1 cellular context compared by ENCODE assay signal in the genomic region with DNA sequence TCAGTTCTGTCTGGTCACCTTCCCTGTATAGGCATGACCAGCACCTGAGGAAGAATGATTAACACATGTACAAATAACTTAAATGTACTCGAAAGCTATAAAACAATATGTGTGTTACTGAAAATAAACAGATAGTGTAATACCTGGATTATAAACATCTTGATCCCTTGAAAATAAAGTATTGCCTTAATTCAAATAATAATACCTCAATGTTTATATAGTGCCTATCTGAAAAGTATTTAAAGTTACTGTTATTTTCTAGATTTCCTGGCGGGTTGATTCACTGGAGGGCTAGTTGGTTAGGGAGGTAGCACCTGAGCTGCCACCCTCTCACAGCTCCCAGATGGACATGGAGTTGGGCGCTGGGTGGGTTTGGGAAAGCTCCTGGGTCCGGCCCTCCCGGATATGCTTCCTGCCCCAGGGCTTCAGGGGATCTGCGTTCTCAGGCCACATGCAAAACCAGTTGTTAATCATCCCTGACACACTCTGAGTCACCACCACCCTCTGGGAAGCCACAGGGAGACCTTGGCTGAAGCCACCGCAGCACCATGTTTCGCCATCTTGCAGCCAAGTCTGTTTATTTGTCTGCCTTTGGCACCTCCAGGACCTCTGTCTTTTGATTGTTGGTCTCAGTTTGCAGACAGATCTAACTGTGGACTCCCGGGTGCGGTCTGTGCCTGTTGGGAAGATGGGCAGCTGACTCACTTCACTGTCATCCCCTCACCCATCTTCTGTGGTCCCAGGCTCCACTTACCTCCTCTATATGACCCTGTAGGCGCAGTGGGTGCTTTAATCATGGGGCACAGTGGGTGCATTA.
A peak's percentile ranks its signal among the peaks of the same experiment; 100 is the strongest.
TF ChIP-seq lines count a peak whose summit lies in the region.

No MANE protein-coding gene starts in this region.

TF ChIP-seq in K562, 482 proteins besides CTCF, POLR2A, EP300 and RAD21 (continued from another document and continues in another):
- TF ChIP-seq, protein P1, sequence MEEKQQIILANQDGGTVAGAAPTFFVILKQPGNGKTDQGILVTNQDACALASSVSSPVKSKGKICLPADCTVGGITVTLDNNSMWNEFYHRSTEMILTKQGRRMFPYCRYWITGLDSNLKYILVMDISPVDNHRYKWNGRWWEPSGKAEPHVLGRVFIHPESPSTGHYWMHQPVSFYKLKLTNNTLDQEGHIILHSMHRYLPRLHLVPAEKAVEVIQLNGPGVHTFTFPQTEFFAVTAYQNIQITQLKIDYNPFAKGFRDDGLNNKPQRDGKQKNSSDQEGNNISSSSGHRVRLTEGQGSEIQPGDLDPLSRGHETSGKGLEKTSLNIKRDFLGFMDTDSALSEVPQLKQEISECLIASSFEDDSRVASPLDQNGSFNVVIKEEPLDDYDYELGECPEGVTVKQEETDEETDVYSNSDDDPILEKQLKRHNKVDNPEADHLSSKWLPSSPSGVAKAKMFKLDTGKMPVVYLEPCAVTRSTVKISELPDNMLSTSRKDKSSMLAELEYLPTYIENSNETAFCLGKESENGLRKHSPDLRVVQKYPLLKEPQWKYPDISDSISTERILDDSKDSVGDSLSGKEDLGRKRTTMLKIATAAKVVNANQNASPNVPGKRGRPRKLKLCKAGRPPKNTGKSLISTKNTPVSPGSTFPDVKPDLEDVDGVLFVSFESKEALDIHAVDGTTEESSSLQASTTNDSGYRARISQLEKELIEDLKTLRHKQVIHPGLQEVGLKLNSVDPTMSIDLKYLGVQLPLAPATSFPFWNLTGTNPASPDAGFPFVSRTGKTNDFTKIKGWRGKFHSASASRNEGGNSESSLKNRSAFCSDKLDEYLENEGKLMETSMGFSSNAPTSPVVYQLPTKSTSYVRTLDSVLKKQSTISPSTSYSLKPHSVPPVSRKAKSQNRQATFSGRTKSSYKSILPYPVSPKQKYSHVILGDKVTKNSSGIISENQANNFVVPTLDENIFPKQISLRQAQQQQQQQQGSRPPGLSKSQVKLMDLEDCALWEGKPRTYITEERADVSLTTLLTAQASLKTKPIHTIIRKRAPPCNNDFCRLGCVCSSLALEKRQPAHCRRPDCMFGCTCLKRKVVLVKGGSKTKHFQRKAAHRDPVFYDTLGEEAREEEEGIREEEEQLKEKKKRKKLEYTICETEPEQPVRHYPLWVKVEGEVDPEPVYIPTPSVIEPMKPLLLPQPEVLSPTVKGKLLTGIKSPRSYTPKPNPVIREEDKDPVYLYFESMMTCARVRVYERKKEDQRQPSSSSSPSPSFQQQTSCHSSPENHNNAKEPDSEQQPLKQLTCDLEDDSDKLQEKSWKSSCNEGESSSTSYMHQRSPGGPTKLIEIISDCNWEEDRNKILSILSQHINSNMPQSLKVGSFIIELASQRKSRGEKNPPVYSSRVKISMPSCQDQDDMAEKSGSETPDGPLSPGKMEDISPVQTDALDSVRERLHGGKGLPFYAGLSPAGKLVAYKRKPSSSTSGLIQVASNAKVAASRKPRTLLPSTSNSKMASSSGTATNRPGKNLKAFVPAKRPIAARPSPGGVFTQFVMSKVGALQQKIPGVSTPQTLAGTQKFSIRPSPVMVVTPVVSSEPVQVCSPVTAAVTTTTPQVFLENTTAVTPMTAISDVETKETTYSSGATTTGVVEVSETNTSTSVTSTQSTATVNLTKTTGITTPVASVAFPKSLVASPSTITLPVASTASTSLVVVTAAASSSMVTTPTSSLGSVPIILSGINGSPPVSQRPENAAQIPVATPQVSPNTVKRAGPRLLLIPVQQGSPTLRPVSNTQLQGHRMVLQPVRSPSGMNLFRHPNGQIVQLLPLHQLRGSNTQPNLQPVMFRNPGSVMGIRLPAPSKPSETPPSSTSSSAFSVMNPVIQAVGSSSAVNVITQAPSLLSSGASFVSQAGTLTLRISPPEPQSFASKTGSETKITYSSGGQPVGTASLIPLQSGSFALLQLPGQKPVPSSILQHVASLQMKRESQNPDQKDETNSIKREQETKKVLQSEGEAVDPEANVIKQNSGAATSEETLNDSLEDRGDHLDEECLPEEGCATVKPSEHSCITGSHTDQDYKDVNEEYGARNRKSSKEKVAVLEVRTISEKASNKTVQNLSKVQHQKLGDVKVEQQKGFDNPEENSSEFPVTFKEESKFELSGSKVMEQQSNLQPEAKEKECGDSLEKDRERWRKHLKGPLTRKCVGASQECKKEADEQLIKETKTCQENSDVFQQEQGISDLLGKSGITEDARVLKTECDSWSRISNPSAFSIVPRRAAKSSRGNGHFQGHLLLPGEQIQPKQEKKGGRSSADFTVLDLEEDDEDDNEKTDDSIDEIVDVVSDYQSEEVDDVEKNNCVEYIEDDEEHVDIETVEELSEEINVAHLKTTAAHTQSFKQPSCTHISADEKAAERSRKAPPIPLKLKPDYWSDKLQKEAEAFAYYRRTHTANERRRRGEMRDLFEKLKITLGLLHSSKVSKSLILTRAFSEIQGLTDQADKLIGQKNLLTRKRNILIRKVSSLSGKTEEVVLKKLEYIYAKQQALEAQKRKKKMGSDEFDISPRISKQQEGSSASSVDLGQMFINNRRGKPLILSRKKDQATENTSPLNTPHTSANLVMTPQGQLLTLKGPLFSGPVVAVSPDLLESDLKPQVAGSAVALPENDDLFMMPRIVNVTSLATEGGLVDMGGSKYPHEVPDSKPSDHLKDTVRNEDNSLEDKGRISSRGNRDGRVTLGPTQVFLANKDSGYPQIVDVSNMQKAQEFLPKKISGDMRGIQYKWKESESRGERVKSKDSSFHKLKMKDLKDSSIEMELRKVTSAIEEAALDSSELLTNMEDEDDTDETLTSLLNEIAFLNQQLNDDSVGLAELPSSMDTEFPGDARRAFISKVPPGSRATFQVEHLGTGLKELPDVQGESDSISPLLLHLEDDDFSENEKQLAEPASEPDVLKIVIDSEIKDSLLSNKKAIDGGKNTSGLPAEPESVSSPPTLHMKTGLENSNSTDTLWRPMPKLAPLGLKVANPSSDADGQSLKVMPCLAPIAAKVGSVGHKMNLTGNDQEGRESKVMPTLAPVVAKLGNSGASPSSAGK (IDR thresholded peaks at IDR 0.05): peak; percentile 82
- TF ChIP-seq GATAD2B (IDR thresholded peaks at IDR 0.05; ENCODE audit: borderline replicate concordance): peak; percentile 66; the same call in 1 of the 2 replicates
- no peak for TF ChIP-seq HNRNPH1 (optimal IDR thresholded peaks at IDR 0.05; ENCODE audit: low read depth, low read length)
- peak; percentile 78; the same call in 1 of the 2 replicates for TF ChIP-seq CEBPG (CRISPR knock-in tag; IDR thresholded peaks at IDR 0.05)
- TF ChIP-seq CEBPG (tag; conservative IDR thresholded peaks at IDR 0.05 in 1 of 2, IDR thresholded peaks at IDR 0.05 in 1 of 2): peak; percentile 22 to 74; a peak in 2 of 4 replicates
- peak; percentile 94 for TF ChIP-seq ZKSCAN1 (IDR thresholded peaks at IDR 0.05; ENCODE audit: low read depth, low read length)
- no peak for TF ChIP-seq CBX1 (IDR thresholded peaks at IDR 0.05; ENCODE audit: low read depth)
- TF ChIP-seq, protein P2, sequence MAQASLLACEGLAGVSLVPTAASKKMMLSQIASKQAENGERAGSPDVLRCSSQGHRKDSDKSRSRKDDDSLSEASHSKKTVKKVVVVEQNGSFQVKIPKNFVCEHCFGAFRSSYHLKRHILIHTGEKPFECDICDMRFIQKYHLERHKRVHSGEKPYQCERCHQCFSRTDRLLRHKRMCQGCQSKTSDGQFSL (CRISPR knock-in tag; IDR thresholded peaks at IDR 0.05): no peak
- TF ChIP-seq, protein P2 (tag; IDR thresholded peaks at IDR 0.05): peak in 1 of 2 experiments; percentile 61; a peak in 1 of 4 replicates
- no peak for TF ChIP-seq HNRNPL (IDR thresholded peaks at IDR 0.05; ENCODE audit: low read depth, low read length)
- TF ChIP-seq, protein P3, sequence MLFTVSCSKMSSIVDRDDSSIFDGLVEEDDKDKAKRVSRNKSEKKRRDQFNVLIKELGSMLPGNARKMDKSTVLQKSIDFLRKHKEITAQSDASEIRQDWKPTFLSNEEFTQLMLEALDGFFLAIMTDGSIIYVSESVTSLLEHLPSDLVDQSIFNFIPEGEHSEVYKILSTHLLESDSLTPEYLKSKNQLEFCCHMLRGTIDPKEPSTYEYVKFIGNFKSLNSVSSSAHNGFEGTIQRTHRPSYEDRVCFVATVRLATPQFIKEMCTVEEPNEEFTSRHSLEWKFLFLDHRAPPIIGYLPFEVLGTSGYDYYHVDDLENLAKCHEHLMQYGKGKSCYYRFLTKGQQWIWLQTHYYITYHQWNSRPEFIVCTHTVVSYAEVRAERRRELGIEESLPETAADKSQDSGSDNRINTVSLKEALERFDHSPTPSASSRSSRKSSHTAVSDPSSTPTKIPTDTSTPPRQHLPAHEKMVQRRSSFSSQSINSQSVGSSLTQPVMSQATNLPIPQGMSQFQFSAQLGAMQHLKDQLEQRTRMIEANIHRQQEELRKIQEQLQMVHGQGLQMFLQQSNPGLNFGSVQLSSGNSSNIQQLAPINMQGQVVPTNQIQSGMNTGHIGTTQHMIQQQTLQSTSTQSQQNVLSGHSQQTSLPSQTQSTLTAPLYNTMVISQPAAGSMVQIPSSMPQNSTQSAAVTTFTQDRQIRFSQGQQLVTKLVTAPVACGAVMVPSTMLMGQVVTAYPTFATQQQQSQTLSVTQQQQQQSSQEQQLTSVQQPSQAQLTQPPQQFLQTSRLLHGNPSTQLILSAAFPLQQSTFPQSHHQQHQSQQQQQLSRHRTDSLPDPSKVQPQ (CRISPR knock-in tag; IDR thresholded peaks at IDR 0.05; ENCODE audit: borderline replicate concordance): peak; percentile 45; the same call in 1 of the 2 replicates
- TF ChIP-seq, protein P4, sequence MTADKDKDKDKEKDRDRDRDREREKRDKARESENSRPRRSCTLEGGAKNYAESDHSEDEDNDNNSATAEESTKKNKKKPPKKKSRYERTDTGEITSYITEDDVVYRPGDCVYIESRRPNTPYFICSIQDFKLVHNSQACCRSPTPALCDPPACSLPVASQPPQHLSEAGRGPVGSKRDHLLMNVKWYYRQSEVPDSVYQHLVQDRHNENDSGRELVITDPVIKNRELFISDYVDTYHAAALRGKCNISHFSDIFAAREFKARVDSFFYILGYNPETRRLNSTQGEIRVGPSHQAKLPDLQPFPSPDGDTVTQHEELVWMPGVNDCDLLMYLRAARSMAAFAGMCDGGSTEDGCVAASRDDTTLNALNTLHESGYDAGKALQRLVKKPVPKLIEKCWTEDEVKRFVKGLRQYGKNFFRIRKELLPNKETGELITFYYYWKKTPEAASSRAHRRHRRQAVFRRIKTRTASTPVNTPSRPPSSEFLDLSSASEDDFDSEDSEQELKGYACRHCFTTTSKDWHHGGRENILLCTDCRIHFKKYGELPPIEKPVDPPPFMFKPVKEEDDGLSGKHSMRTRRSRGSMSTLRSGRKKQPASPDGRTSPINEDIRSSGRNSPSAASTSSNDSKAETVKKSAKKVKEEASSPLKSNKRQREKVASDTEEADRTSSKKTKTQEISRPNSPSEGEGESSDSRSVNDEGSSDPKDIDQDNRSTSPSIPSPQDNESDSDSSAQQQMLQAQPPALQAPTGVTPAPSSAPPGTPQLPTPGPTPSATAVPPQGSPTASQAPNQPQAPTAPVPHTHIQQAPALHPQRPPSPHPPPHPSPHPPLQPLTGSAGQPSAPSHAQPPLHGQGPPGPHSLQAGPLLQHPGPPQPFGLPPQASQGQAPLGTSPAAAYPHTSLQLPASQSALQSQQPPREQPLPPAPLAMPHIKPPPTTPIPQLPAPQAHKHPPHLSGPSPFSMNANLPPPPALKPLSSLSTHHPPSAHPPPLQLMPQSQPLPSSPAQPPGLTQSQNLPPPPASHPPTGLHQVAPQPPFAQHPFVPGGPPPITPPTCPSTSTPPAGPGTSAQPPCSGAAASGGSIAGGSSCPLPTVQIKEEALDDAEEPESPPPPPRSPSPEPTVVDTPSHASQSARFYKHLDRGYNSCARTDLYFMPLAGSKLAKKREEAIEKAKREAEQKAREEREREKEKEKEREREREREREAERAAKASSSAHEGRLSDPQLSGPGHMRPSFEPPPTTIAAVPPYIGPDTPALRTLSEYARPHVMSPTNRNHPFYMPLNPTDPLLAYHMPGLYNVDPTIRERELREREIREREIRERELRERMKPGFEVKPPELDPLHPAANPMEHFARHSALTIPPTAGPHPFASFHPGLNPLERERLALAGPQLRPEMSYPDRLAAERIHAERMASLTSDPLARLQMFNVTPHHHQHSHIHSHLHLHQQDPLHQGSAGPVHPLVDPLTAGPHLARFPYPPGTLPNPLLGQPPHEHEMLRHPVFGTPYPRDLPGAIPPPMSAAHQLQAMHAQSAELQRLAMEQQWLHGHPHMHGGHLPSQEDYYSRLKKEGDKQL (CRISPR knock-in tag; IDR thresholded peaks at IDR 0.05; ENCODE audit: borderline replicate concordance): no peak
- TF ChIP-seq, protein P5, sequence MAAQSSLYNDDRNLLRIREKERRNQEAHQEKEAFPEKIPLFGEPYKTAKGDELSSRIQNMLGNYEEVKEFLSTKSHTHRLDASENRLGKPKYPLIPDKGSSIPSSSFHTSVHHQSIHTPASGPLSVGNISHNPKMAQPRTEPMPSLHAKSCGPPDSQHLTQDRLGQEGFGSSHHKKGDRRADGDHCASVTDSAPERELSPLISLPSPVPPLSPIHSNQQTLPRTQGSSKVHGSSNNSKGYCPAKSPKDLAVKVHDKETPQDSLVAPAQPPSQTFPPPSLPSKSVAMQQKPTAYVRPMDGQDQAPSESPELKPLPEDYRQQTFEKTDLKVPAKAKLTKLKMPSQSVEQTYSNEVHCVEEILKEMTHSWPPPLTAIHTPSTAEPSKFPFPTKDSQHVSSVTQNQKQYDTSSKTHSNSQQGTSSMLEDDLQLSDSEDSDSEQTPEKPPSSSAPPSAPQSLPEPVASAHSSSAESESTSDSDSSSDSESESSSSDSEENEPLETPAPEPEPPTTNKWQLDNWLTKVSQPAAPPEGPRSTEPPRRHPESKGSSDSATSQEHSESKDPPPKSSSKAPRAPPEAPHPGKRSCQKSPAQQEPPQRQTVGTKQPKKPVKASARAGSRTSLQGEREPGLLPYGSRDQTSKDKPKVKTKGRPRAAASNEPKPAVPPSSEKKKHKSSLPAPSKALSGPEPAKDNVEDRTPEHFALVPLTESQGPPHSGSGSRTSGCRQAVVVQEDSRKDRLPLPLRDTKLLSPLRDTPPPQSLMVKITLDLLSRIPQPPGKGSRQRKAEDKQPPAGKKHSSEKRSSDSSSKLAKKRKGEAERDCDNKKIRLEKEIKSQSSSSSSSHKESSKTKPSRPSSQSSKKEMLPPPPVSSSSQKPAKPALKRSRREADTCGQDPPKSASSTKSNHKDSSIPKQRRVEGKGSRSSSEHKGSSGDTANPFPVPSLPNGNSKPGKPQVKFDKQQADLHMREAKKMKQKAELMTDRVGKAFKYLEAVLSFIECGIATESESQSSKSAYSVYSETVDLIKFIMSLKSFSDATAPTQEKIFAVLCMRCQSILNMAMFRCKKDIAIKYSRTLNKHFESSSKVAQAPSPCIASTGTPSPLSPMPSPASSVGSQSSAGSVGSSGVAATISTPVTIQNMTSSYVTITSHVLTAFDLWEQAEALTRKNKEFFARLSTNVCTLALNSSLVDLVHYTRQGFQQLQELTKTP (IDR thresholded peaks at IDR 0.05; ENCODE audit: low read depth in 1 of 2, partially characterized antibody in 2 of 2): peak; percentile 16 to 30
- TF ChIP-seq, protein P6, sequence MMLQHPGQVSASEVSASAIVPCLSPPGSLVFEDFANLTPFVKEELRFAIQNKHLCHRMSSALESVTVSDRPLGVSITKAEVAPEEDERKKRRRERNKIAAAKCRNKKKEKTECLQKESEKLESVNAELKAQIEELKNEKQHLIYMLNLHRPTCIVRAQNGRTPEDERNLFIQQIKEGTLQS (IDR thresholded peaks at IDR 0.05): peak; percentile 97
- TF ChIP-seq, protein P6 (CRISPR knock-in tag; conservative IDR thresholded peaks at IDR 0.05): peak; percentile 97
